In genomic region chr10:97713351-97713827, GRCh38 we compare ENCODE assay signal across 8 cellular contexts. TPM values are rescaled to one million over a fixed set of nuclear protein-coding genes. Genes with fewer than 3 reads are reported as not detected.
DNase-seq lines count a peak whose midpoint lies in the region; ATAC-seq and TF ChIP-seq lines count a peak whose summit lies in the region.

Gene MARVELD1, plus strand, starts transcription at chr10:97713730. Its CDS starts 147 bp downstream, at chr10:97713877.

- peak within 1 kb of the TSS; percentile 94 for H2AFZ ChIP-seq in IMR-90 (replicated peaks; ENCODE audit: low read length, poor library complexity)

- H3K4me1 Mint-ChIP-seq in T-cell, result peaks cover 13 to 21% (median 18%) of the 10 kb centered on the region in 3 donors

- 0% methylated on average over 11 of the region's 38 CpGs; no CpG with 5 or more reads in 1 of the 2 experiments for WGBS in IMR-90 (ENCODE audit: extremely low coverage in 2 of 2, insufficient read length in 1 of 2), 2 experiments
- 4% methylated on average over 37 of the region's 38 CpGs; no CpG with 5 or more reads in 1 of the 2 donors for WGBS in transverse colon (ENCODE audit: low coverage in 1 of 2), 2 donors

- peak within 1 kb of the TSS; percentile 91 for H3K4me2 ChIP-seq in IMR-90 (ENCODE audit: low read depth, low read length)

- peak within 1 kb of the TSS; percentile 99 for H2BK5ac ChIP-seq in IMR-90 (ENCODE audit: low read depth, low read length, poor library complexity, severe bottlenecking)

- H2AK9ac ChIP-seq in IMR-90 (replicated peaks; ENCODE audit: low read depth, low read length, poor library complexity), result peak within 1 kb of the TSS; percentile 99

- peak; percentile 70 for ATAC-seq in IMR-90 (ENCODE audit: low read depth)
- ATAC-seq in T-cell (replicated peaks in 1 of 4), result peak in 3 of 4 experiments; percentile 3 to 4 (median 4)
- ATAC-seq in mucosa of descending colon, result peak; percentile 26

- H4K5ac ChIP-seq in IMR-90 (ENCODE audit: low read depth, low read length), result peak within 1 kb of the TSS; percentile 98

- CTCF ChIA-PET in IMR-90 (lab: Yijun Ruan, JAX) (interaction anchor here (1.3 to 1.4 kb wide), 2 partner anchors 10 to 18 kb away, joined by 3 to 4 read pairs; no protein-coding TSS in a partner anchor), T-cell (lab: Charles Lee) (interaction anchor here in 1 of 2 donors (0.8 kb wide), 1 partner anchor 23 kb away, joined by 5 read pairs; the partner anchor contains the start of gene ZFYVE27)

- H3K4me1 ChIP-seq in IMR-90 (ENCODE audit: control insufficient read depth, insufficient read depth, low read length), result peaks cover 24% of the 10 kb centered on the region
- H3K4me1 ChIP-seq in mucosa of descending colon (ENCODE audit: low read depth), result peaks cover 38% of the 10 kb centered on the region
- H3K4me1 ChIP-seq in transverse colon, result peaks cover 35 to 72% (median 49%) of the 10 kb centered on the region in 4 donors

- POLR2A ChIA-PET in IMR-90 (lab: Charles Lee; ENCODE audit: unreplicated experiment), result interaction anchor here (0.5 to 1.1 kb wide), 2 partner anchors 12 to 136 kb away, joined by 4 read pairs; partner anchors contain the start of gene GOLGA7B
- POLR2A ChIA-PET in T-cell (lab: Charles Lee), result no interaction called here

- H3K4ac ChIP-seq in IMR-90 (ENCODE audit: low read depth, low read length), result peak within 1 kb of the TSS; percentile 97

- in situ Hi-C loops in IMR-90 (cut with MboI; ENCODE audit: low sequenced_read_pairs) (no loop called here), endometrial microvascular endothelial cells (cut with HindIII; ENCODE audit: inconsistent ontology term, low pct_unique_long_range_greater_than_20kb, low sequenced_read_pairs) (no loop called here), transverse colon (cut with MboI; ENCODE audit: low pct_ligation_motif_present in 1 of 4, low pct_unique_long_range_greater_than_20kb in 1 of 4, low sequenced_read_pairs in 3 of 4) (no loop called here)

- peak within 1 kb of the TSS; percentile 80 for H3K56ac ChIP-seq in IMR-90 (ENCODE audit: extremely low read depth, insufficient read depth, low read length)

- TF ChIP-seq POLR2A in IMR-90 (IDR thresholded peaks at IDR 0.05; ENCODE audit: low read depth, low read length) (peak; percentile 60; the same call in 1 of the 2 replicates), transverse colon (IDR thresholded peaks at IDR 0.05) (peak; percentile 9)

- H3K36me3 ChIP-seq in IMR-90 (ENCODE audit: control insufficient read depth, insufficient read depth, low read length), result peaks cover 20% of the 10 kb centered on the region
- H3K36me3 ChIP-seq in mucosa of descending colon (ENCODE audit: low read depth), result no peaks in the 10 kb centered on the region
- no peaks in the 10 kb centered on the region for H3K36me3 ChIP-seq in transverse colon

- H4K20me1 ChIP-seq in IMR-90 (ENCODE audit: insufficient read depth, low read length), result peaks cover 36% of the 10 kb centered on the region

- no peak for TF ChIP-seq EP300 in transverse colon (IDR thresholded peaks at IDR 0.05; ENCODE audit: low read depth)

- no peaks in the 10 kb centered on the region for H3K36me3 Mint-ChIP-seq in T-cell

- peaks cover 15 to 34% of the 10 kb centered on the region in 2 donors for H3K27me3 Mint-ChIP-seq in T-cell

- H3K79me1 ChIP-seq in IMR-90 (ENCODE audit: low read depth in 1 of 2, low read length in 2 of 2), result peaks cover 33 to 49% of the 10 kb centered on the region in 2 experiments; a peak in 3 of 4 replicates

- dilution Hi-C loops in IMR-90 (cut with HindIII; ENCODE audit: low sequenced_read_pairs, unreplicated experiment), result no loop called here

- peak within 1 kb of the TSS; percentile 98 for H4K91ac ChIP-seq in IMR-90 (ENCODE audit: insufficient read depth, low read depth, low read length)

- H2BK20ac ChIP-seq in IMR-90 (ENCODE audit: low read depth, low read length), result 0 out of 2 replicates have a peak within 1 kb of the TSS, but pooled peaks have one; percentile 15

- H3K23ac ChIP-seq in IMR-90 (ENCODE audit: low read depth, low read length), result peak within 1 kb of the TSS; percentile 94

- no TSS peak for BruUV-seq in IMR-90 (replicated peaks; lab: Mats Ljungman, UMichigan)

- peak within 1 kb of the TSS; percentile 96 to 97 for H4K8ac ChIP-seq in IMR-90 (ENCODE audit: low read depth in 2 of 2, low read length in 2 of 2)

- peak within 1 kb of the TSS; percentile 99 for H2AK5ac ChIP-seq in IMR-90 (ENCODE audit: low read depth, low read length)

- H3K27ac ChIP-seq in IMR-90 (ENCODE audit: insufficient read depth, low read length) (peak within 1 kb of the TSS; percentile 99), transverse colon (peak within 1 kb of the TSS; percentile 93 to 99 (median 98))

- H3K9me3 Mint-ChIP-seq in T-cell, result no peaks in the 10 kb centered on the region

- peak within 1 kb of the TSS; percentile 96 to 98 (median 97) for H3K4me3 Mint-ChIP-seq in T-cell

- H2BK15ac ChIP-seq in IMR-90 (ENCODE audit: low read depth, low read length), result peak within 1 kb of the TSS; percentile 29; the same call in 2 of the 3 replicates

- H3K4me3 ChIP-seq in IMR-90 (ENCODE audit: insufficient read depth, low read depth, low read length), result peak within 1 kb of the TSS; percentile 97
- H3K4me3 ChIP-seq in mucosa of descending colon, result peak within 1 kb of the TSS; percentile 25
- H3K4me3 ChIP-seq in transverse colon, result peak within 1 kb of the TSS; percentile 41 to 83 (median 68)

- DNase-seq in NCI-H1436 (lab: John Stamatoyannopoulos, UW), result peak; percentile 27
- no peak for DNase-seq in NCI-H1436 treated with DMSO at 0.1 percent for 48 hours (lab: John Stamatoyannopoulos, UW)
- peak; percentile 77 for DNase-seq in IMR-90
- peak in 1 of 34 experiments; percentile 9 for DNase-seq in T-cell
- DNase-seq in mucosa of descending colon, result peak; percentile 76 to 79 (median 79)
- peak; percentile 70 for DNase-seq in transverse colon
- DNase-seq in globus pallidus (ENCODE audit: low spot score), result no peak

- intact Hi-C loops in IMR-90 (cut with micrococcal nuclease) (loop anchor here (2.0 kb wide), 1 partner anchor 37 kb away; no protein-coding TSS in a partner anchor), mucosa of descending colon (cut with DNase I, micrococcal nuclease) (no loop called here), transverse colon (cut with DNase I; ENCODE audit: low total_unique reads) (no loop called here)

- H2BK120ac ChIP-seq in IMR-90 (ENCODE audit: low read depth, low read length), result peak within 1 kb of the TSS; percentile 64

- H3K27me3 ChIP-seq in IMR-90 (ENCODE audit: control insufficient read depth, insufficient read depth, low read length) (no peaks in the 10 kb centered on the region), transverse colon (no peaks in the 10 kb centered on the region)

- H3K27ac Mint-ChIP-seq in T-cell, result peak within 1 kb of the TSS in 1 of 2 donors; percentile 44

- TF ChIP-seq RAD21 in IMR-90 (IDR thresholded peaks at IDR 0.05; ENCODE audit: low read length), result no peak

- peak within 1 kb of the TSS; percentile 91 for H3K9ac ChIP-seq in IMR-90 (ENCODE audit: low read depth, low read length)

- TF ChIP-seq CTCF in IMR-90 (conservative IDR thresholded peaks at IDR 0.05; ENCODE audit: low read depth, low read length) (no peak), mucosa of descending colon (IDR thresholded peaks at IDR 0.05) (no peak), transverse colon (IDR thresholded peaks at IDR 0.05) (no peak)

- peak within 1 kb of the TSS; percentile 93 for H3K14ac ChIP-seq in IMR-90 (replicated peaks; ENCODE audit: low read depth, low read length)

- H3K9me1 ChIP-seq in IMR-90 (ENCODE audit: insufficient read depth, low read length), result peaks cover 33% of the 10 kb centered on the region

- H3K18ac ChIP-seq in IMR-90 (ENCODE audit: low read depth, low read length), result peak within 1 kb of the TSS; percentile 88

- H3K9me3 ChIP-seq in IMR-90 (ENCODE audit: control insufficient read depth, insufficient read depth, low read length) (no peaks in the 10 kb centered on the region), mucosa of descending colon (no peaks in the 10 kb centered on the region), transverse colon (no peaks in the 10 kb centered on the region)

TF ChIP-seq in IMR-90, 13 proteins besides CTCF, POLR2A, EP300 and RAD21:
- TF ChIP-seq NFE2L2 (IDR thresholded peaks at IDR 0.05; ENCODE audit: low read depth, low read length) (no peak), MAFK (IDR thresholded peaks at IDR 0.05; ENCODE audit: low read depth, low read length) (no peak), RCOR1 (IDR thresholded peaks at IDR 0.05; ENCODE audit: insufficient replicate concordance, low read length) (no peak), BHLHE40 (IDR thresholded peaks at IDR 0.05; ENCODE audit: low read depth, low read length) (0 out of 2 replicates have a peak, but pooled peaks have one; percentile 15), RFX5 (IDR thresholded peaks at IDR 0.05; ENCODE audit: low read depth, low read length) (no peak), USF2 (IDR thresholded peaks at IDR 0.05; ENCODE audit: low read depth, low read length) (no peak), CHD1 (IDR thresholded peaks at IDR 0.05; ENCODE audit: low read depth, low read length) (no peak), MAZ (IDR thresholded peaks at IDR 0.05; ENCODE audit: borderline replicate concordance, low read depth, low read length) (peak; percentile 90; the same call in 1 of the 2 replicates), FOS (IDR thresholded peaks at IDR 0.05; ENCODE audit: low read depth, low read length) (no peak)

RNA-seq across cellular contexts. Expression of gene MARVELD1, which starts in this region (rescaled TPM):
- total RNA-seq in IMR-90 (2012; rRNA removed) (12.0 and 15.6 TPM in 2 replicates), T-cell (1 to 10 TPM; 1.3 to 2.4 (median 1.5) TPM), endometrial microvascular endothelial cells (ENCODE audit: inconsistent ontology term) (35.1 TPM), mucosa of descending colon (10 to 100 TPM; 30.7 to 45.7 (median 37.7) TPM), transverse colon (10 to 100 TPM in 2 of 4 donors, 1 to 10 TPM in 2; 5.6 to 24.6 (median 13.6) TPM)
- polyA plus RNA-seq in IMR-90 (2012; rRNA removed), result 61.1 and 68.1 TPM in 2 replicates
- polyA plus RNA-seq in IMR-90 (2012; cell fraction: cytosol; rRNA removed), result 58.1 and 69.3 TPM in 2 replicates
- polyA plus RNA-seq in IMR-90 (2012; cell fraction: nucleus; rRNA removed; ENCODE audit: low replicate concordance), result 57.1 and 59.0 TPM in 2 replicates

Comparison
In these comparisons a context has a peak if more than half of its experiments do, and no peak if none do; other contexts are left out.
1. DNase-seq: peak in NCI-H1436 (single experiment), IMR-90 (single experiment), mucosa of descending colon (3 of 3) and transverse colon (single experiment); none in NCI-H1436 treated with DMSO at 0.1 percent for 48 hours (single experiment) and globus pallidus (single experiment).
2. ATAC-seq: peak in every context shown above with its lines; median percentile 70 in IMR-90; 26 in mucosa of descending colon; 4 in T-cell.
3. H3K4me3 ChIP-seq: peak in every context shown above with its lines; median percentile 97 in IMR-90; 68 in transverse colon; 25 in mucosa of descending colon.